15 cellular contexts compared by ENCODE assay signal in genomic region chr2:43050866-43051265, GRCh38.
DNase-seq lines count a peak whose midpoint lies in the region; ATAC-seq, FAIRE-seq and TF ChIP-seq lines count a peak whose summit lies in the region.
"Had no signal": no experiment of that assay in that cellular context is flagged by ENCODE, and none has a peak within 500 bp of the region (broad histone marks: within the 10 kb centered on the region; RNA-seq: fewer than 3 reads in every experiment).

No MANE protein-coding gene starts in this region.

- H3K79me2 ChIP-seq in H1 (ENCODE audit: control insufficient read depth in 1 of 2, insufficient read depth in 2 of 2, low read length in 2 of 2), result no peaks in the 10 kb centered on the region

- H3K18ac ChIP-seq in H1 (ENCODE audit: extremely low read depth, low read length), result peak overlapping the region; percentile 14; the same call in 1 of the 2 replicates

- no peak overlapping the region for H2BK5ac ChIP-seq in H1 (ENCODE audit: low read depth, low read length)

- H3K9me3 ChIP-seq in H1 (ENCODE audit: insufficient read depth in 2 of 2, low read depth in 1 of 2, low read length in 1 of 2) (no peaks in the 10 kb centered on the region), upper lobe of right lung (no peaks in the 10 kb centered on the region)
- H3K9me3 ChIP-seq: HAP-1 had no signal

- no peak overlapping the region for H4K5ac ChIP-seq in H1 (ENCODE audit: insufficient read length, low read depth, low read length)

- H3K4me3 Mint-ChIP-seq in naive thymus-derived CD8-positive, alpha-beta T cell, result peak overlapping the region in 6 of 10 donors; percentile 0 to 52 (median 17)
- H3K4me3 Mint-ChIP-seq: activated T-cell treated with anti-CD3 and anti-CD28 coated beads, Interleukin-2, amount 50 U/mL, for 24 hours had no signal

- 90% methylated on average over 5 of the region's 5 CpGs; no CpG with 5 or more reads in 1 of the 2 experiments for WGBS in H1 (ENCODE audit: extremely low coverage in 1 of 2, insufficient coverage in 1 of 2, insufficient read length in 1 of 2, insufficient replicate concordance in 2 of 2, low coverage in 1 of 2, low lambda C conversion rate in 2 of 2, missing lambda C conversion rate in 1 of 2), 2 experiments

- no peak overlapping the region for H4K91ac ChIP-seq in H1 (replicated peaks; ENCODE audit: insufficient read length, low read length)

- H2BK15ac ChIP-seq in H1 (ENCODE audit: low read length), result no peak overlapping the region; the same call in 1 of the 2 replicates

- TF ChIP-seq EP300 in H1 (IDR thresholded peaks at IDR 0.05; ENCODE audit: borderline replicate concordance in 1 of 2, low read depth in 2 of 2, low read length in 2 of 2), result no peak

- no peak overlapping the region for H3K4ac ChIP-seq in H1 (replicated peaks; ENCODE audit: insufficient read length, low read depth, low read length)

- ATAC-seq in left ventricle myocardium superior (peak; percentile 16), Right ventricle myocardium superior (ENCODE audit: poor library complexity) (no peak), upper lobe of right lung (no peak), GM18861 (IDR thresholded peaks at IDR 0.05; ENCODE audit: unreplicated experiment) (no peak), HG02973 (IDR thresholded peaks at IDR 0.05; ENCODE audit: unreplicated experiment) (no peak)
- no peak for ATAC-seq in naive thymus-derived CD8-positive, alpha-beta T cell
- ATAC-seq: left lobe of liver had no signal

- CTCF ChIA-PET in H1 (lab: Charles Lee; ENCODE audit: partially characterized antibody), result interaction anchor here (0.9 to 1.9 kb wide), 5 partner anchors 9 to 193 kb away, joined by 3 to 7 read pairs (median 3); no protein-coding TSS in a partner anchor

- H3K56ac ChIP-seq in H1 (replicated peaks; ENCODE audit: insufficient read length, low read depth, low read length), result no peak overlapping the region

- no peak overlapping the region; the same call in 1 of the 2 replicates for H2AK5ac ChIP-seq in H1 (ENCODE audit: low read depth, low read length)

- H3K23ac ChIP-seq in H1 (ENCODE audit: insufficient read length), result no peak overlapping the region

- no peak for TF ChIP-seq CTCF in H1 (IDR thresholded peaks at IDR 0.05; ENCODE audit: control extremely low read depth in 1 of 3, insufficient read depth in 1 of 3, low read depth in 1 of 3, low read length in 3 of 3)
- no peak for TF ChIP-seq CTCF in upper lobe of right lung (IDR thresholded peaks at IDR 0.05)

- TF ChIP-seq POLR2A in H1 (IDR thresholded peaks at IDR 0.05; ENCODE audit: control extremely low read depth in 1 of 2, low read depth in 2 of 2, low read length in 2 of 2), result no peak

- POLR2A ChIA-PET in H1 (lab: Charles Lee; ENCODE audit: partially characterized antibody), result interaction anchor here (0.7 kb wide), 1 partner anchor 167 kb away, joined by 3 read pairs; no protein-coding TSS in a partner anchor
- POLR2A ChIA-PET in naive thymus-derived CD8-positive, alpha-beta T cell (lab: Charles Lee), result interaction anchor here (0.8 to 1.6 kb wide), 10 partner anchors 9 to 240 kb away, joined by 3 to 10 read pairs (median 4); partner anchors contain the start of gene ZFP36L2

- no peak overlapping the region for H3K14ac ChIP-seq in H1 (ENCODE audit: insufficient read length)

- peaks cover 0 to 2% (median 0%) of the 10 kb centered on the region in 3 donors for H3K36me3 Mint-ChIP-seq in naive thymus-derived CD8-positive, alpha-beta T cell

- H2BK120ac ChIP-seq in H1 (replicated peaks; ENCODE audit: low read depth, low read length), result no peak overlapping the region

- FAIRE-seq in H1 (lab: Jason Lieb, UNC), result no peak
- FAIRE-seq: D721Med had no signal

- no peaks in the 10 kb centered on the region for H3K36me3 ChIP-seq in H1 (ENCODE audit: control insufficient read depth in 2 of 4, insufficient read depth in 4 of 4, low read length in 3 of 4)
- H3K36me3 ChIP-seq in upper lobe of right lung, result no peaks in the 10 kb centered on the region
- H3K36me3 ChIP-seq: HAP-1 had no signal

- H3K27me3 ChIP-seq in H1 (replicated peaks in 1 of 4; ENCODE audit: control insufficient read depth in 3 of 4, extremely low read depth in 1 of 4, insufficient read depth in 3 of 4, low read length in 3 of 4) (no peaks in the 10 kb centered on the region; a peak in 2 of 7 replicates), upper lobe of right lung (no peaks in the 10 kb centered on the region)

- H3K27me3 Mint-ChIP-seq in naive thymus-derived CD8-positive, alpha-beta T cell, result no peaks in the 10 kb centered on the region
- H3K27me3 Mint-ChIP-seq: activated T-cell treated with anti-CD3 and anti-CD28 coated beads, Interleukin-2, amount 50 U/mL, for 24 hours had no signal

- no peak overlapping the region for H2AFZ ChIP-seq in H1 (ENCODE audit: low read length)

- H3K4me1 ChIP-seq in H1 (replicated peaks in 1 of 4; ENCODE audit: control insufficient read depth in 3 of 4, insufficient read depth in 4 of 4, low read length in 3 of 4) (peaks cover 0 to 3% (median 0%) of the 10 kb centered on the region in 4 experiments; a peak in 2 of 7 replicates), upper lobe of right lung (peaks cover 27% of the 10 kb centered on the region)

- H3K27ac ChIP-seq in H1 (ENCODE audit: low read depth, low read length), result no peak overlapping the region
- peak overlapping the region; percentile 30 for H3K27ac ChIP-seq in upper lobe of right lung
- H3K27ac ChIP-seq: HL-60 had no signal

- no peaks in the 10 kb centered on the region for H3K23me2 ChIP-seq in H1 (ENCODE audit: low read depth, low read length)

- intact Hi-C loops in left ventricle myocardium superior (cut with micrococcal nuclease), result no loop called here
- intact Hi-C loops in Right ventricle myocardium superior (cut with DNase I), result no loop called here
- intact Hi-C loops in upper lobe of right lung (cut with DNase I), result no loop called here

- no peak overlapping the region; a peak in 1 of 4 replicates for H3K4me2 ChIP-seq in H1 (ENCODE audit: insufficient read depth in 1 of 2, low read depth in 2 of 2, low read length in 2 of 2)

- no peaks in the 10 kb centered on the region for H4K20me1 ChIP-seq in H1 (replicated peaks in 1 of 2; ENCODE audit: control insufficient read depth in 1 of 2, insufficient read depth in 2 of 2, low read length in 2 of 2)

- H3K4me3 ChIP-seq in H1 (ENCODE audit: extremely low read depth in 1 of 4, insufficient read depth in 2 of 4, low read depth in 3 of 4, low read length in 4 of 4) (no peak overlapping the region), upper lobe of right lung (no peak overlapping the region)
- H3K4me3 ChIP-seq: HAP-1 had no signal

- H3K9me3 Mint-ChIP-seq in naive thymus-derived CD8-positive, alpha-beta T cell, result no peaks in the 10 kb centered on the region
- H3K9me3 Mint-ChIP-seq: activated T-cell treated with anti-CD3 and anti-CD28 coated beads, Interleukin-2, amount 50 U/mL, for 24 hours had no signal

- peaks cover 41 to 42% (median 41%) of the 10 kb centered on the region in 4 donors for H3K4me1 Mint-ChIP-seq in naive thymus-derived CD8-positive, alpha-beta T cell

- no peak overlapping the region for H4K8ac ChIP-seq in H1 (ENCODE audit: extremely low read depth, insufficient read depth, low read length)

- DNase-seq in left ventricle myocardium superior (no peak), Right ventricle myocardium superior (no peak), H1 (ENCODE audit: low read depth in 1 of 2, low spot score in 2 of 2) (no peak), upper lobe of right lung (no peak), T-helper 1 cell (no peak)
- no peak for DNase-seq in naive thymus-derived CD8-positive, alpha-beta T cell
- DNase-seq: activated T-cell treated with anti-CD3 and anti-CD28 coated beads, Interleukin-2, amount 50 U/mL, for 24 hours; NCI-H146; NCI-H524 treated with DMSO at 0.1 percent for 48 hours had no signal

- H3K9ac ChIP-seq in H1 (replicated peaks in 1 of 4; ENCODE audit: extremely low read depth in 1 of 4, low read depth in 3 of 4, low read length in 3 of 4), result no peak overlapping the region

- H2BK12ac ChIP-seq in H1 (ENCODE audit: low read depth, low read length), result no peak overlapping the region

- no peaks in the 10 kb centered on the region for H3K79me1 ChIP-seq in H1 (ENCODE audit: low read depth, low read length)

- TF ChIP-seq RAD21 in H1 (IDR thresholded peaks at IDR 0.05 in 1 of 2, conservative IDR thresholded peaks at IDR 0.05 in 1 of 2; ENCODE audit: low read depth in 2 of 2, low read length in 2 of 2), result no peak

- H3K27ac Mint-ChIP-seq in naive thymus-derived CD8-positive, alpha-beta T cell, result peak overlapping the region in 6 of 10 donors; percentile 27 to 72 (median 41)
- H3K27ac Mint-ChIP-seq: activated T-cell treated with anti-CD3 and anti-CD28 coated beads, Interleukin-2, amount 50 U/mL, for 24 hours had no signal

- no peak overlapping the region for H2BK20ac ChIP-seq in H1 (ENCODE audit: low read length)

TF ChIP-seq in H1, 55 proteins besides CTCF, POLR2A, EP300 and RAD21:
- TF ChIP-seq CBX8 (IDR thresholded peaks at IDR 0.05; ENCODE audit: borderline replicate concordance, low read depth, low read length), result no peak
- no peak for TF ChIP-seq POLR2AphosphoS5 (IDR thresholded peaks at IDR 0.05; ENCODE audit: low read depth, low read length)
- TF ChIP-seq BACH1 (IDR thresholded peaks at IDR 0.05; ENCODE audit: low read length), result no peak
- no peak for TF ChIP-seq SP2 (IDR thresholded peaks at IDR 0.05; ENCODE audit: low read length)
- TF ChIP-seq RBBP5 (IDR thresholded peaks at IDR 0.05; ENCODE audit: borderline replicate concordance, low read depth, low read length), result no peak
- TF ChIP-seq JUN (IDR thresholded peaks at IDR 0.05; ENCODE audit: low read depth, low read length), result no peak
- no peak for TF ChIP-seq ZNF274 (IDR thresholded peaks at IDR 0.05; ENCODE audit: borderline replicate concordance, extremely low read depth, low read length)
- no peak for TF ChIP-seq KDM1A (IDR thresholded peaks at IDR 0.05; ENCODE audit: borderline replicate concordance, low read length)
- TF ChIP-seq CREB1 (IDR thresholded peaks at IDR 0.05), result no peak
- no peak for TF ChIP-seq TBP (IDR thresholded peaks at IDR 0.05; ENCODE audit: low read depth, low read length)
- TF ChIP-seq SUZ12 (IDR thresholded peaks at IDR 0.05; ENCODE audit: low read length), result no peak
- TF ChIP-seq SAP30 (IDR thresholded peaks at IDR 0.05; ENCODE audit: insufficient read depth, insufficient replicate concordance, low read length), result no peak
- TF ChIP-seq USF2 (IDR thresholded peaks at IDR 0.05; ENCODE audit: low read length), result no peak
- TF ChIP-seq RFX5 (IDR thresholded peaks at IDR 0.05; ENCODE audit: borderline replicate concordance, low read depth, low read length), result no peak
